ENCODE assay signal across 1 cellular context in the genomic region with DNA sequence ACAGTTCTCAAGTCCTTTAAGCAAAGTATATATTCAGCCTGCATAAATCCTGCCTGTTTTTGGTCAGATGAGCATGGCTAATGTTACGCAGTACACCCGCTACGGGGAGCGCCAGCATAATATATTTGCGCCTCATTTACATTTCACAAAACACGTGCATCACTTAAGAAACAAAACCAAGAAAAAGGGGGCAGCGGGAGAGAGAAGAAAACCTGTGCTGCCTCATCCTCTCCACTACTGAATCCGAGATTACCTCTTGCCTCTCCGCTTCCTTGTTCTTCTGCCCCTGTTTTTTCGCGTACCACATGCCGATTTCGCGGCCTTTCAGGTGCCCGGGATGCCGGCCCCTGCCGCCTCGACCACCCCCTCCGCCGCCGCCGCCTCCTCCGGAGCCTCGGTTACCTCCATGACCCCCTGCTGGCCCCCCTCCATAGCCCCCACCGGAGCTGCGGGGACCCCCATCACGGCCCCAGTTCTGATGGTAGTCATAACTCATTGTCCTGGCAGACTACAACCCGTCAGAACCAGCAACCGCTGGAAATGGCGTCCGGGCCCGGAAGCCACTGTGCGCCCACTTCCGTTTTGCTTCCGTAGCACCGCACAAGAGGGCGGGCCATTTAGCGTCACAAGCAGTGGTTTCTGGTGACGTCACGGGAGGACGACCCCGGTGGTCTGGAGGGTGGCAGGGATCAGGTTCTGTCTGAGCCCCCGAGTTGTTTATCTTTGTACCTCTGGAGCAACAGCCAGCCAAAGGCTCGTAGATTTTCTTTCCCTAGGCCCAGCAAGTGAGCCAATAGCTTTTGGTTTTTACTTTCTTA.
TF ChIP-seq lines count a peak whose summit lies in the region.

A gene with protein sequence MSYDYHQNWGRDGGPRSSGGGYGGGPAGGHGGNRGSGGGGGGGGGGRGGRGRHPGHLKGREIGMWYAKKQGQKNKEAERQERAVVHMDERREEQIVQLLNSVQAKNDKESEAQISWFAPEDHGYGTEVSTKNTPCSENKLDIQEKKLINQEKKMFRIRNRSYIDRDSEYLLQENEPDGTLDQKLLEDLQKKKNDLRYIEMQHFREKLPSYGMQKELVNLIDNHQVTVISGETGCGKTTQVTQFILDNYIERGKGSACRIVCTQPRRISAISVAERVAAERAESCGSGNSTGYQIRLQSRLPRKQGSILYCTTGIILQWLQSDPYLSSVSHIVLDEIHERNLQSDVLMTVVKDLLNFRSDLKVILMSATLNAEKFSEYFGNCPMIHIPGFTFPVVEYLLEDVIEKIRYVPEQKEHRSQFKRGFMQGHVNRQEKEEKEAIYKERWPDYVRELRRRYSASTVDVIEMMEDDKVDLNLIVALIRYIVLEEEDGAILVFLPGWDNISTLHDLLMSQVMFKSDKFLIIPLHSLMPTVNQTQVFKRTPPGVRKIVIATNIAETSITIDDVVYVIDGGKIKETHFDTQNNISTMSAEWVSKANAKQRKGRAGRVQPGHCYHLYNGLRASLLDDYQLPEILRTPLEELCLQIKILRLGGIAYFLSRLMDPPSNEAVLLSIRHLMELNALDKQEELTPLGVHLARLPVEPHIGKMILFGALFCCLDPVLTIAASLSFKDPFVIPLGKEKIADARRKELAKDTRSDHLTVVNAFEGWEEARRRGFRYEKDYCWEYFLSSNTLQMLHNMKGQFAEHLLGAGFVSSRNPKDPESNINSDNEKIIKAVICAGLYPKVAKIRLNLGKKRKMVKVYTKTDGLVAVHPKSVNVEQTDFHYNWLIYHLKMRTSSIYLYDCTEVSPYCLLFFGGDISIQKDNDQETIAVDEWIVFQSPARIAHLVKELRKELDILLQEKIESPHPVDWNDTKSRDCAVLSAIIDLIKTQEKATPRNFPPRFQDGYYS (minus strand): TSS at position 567 of the 818 bp plus-strand sequence. CDS start 71 bp downstream, at position 496.

TF ChIP-seq in HepG2, 621 proteins besides CTCF, POLR2A, EP300 and RAD21 (continued from another document and continues in another):
- peak; percentile 75; the same call in 1 of the 2 replicates for TF ChIP-seq THAP9 (CRISPR knock-in tag; IDR thresholded peaks at IDR 0.05; ENCODE audit: borderline replicate concordance)
- no peak for TF ChIP-seq NFE2L1 (CRISPR knock-in tag; IDR thresholded peaks at IDR 0.05; ENCODE audit: borderline replicate concordance)
- peak; percentile 82 for TF ChIP-seq ZFY (CRISPR knock-in tag; IDR thresholded peaks at IDR 0.05)
- TF ChIP-seq ZNF10 (CRISPR knock-in tag; IDR thresholded peaks at IDR 0.05; ENCODE audit: borderline replicate concordance, low read depth), result no peak
- no peak for TF ChIP-seq ZNF850 (CRISPR knock-in tag; conservative IDR thresholded peaks at IDR 0.05)
- TF ChIP-seq SNAPC2 (CRISPR knock-in tag; IDR thresholded peaks at IDR 0.05), result no peak
- TF ChIP-seq, protein P1, sequence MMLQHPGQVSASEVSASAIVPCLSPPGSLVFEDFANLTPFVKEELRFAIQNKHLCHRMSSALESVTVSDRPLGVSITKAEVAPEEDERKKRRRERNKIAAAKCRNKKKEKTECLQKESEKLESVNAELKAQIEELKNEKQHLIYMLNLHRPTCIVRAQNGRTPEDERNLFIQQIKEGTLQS (CRISPR knock-in tag; IDR thresholded peaks at IDR 0.05), result no peak
- TF ChIP-seq JARID2 (CRISPR knock-in tag; IDR thresholded peaks at IDR 0.05; ENCODE audit: insufficient replicate concordance), result peak; percentile 65
- TF ChIP-seq SP5 (CRISPR knock-in tag; IDR thresholded peaks at IDR 0.05; ENCODE audit: borderline replicate concordance, low read depth), result peak; percentile 61; the same call in 1 of the 2 replicates
- TF ChIP-seq ZNF598 (CRISPR knock-in tag; IDR thresholded peaks at IDR 0.05; ENCODE audit: borderline replicate concordance), result peak; percentile 36; the same call in 1 of the 2 replicates
- TF ChIP-seq PCBP1 (IDR thresholded peaks at IDR 0.05; ENCODE audit: borderline replicate concordance, low read depth, low read length), result no peak
- peak; percentile 81 for TF ChIP-seq NAIF1 (CRISPR knock-in tag; IDR thresholded peaks at IDR 0.05; ENCODE audit: borderline replicate concordance)
- TF ChIP-seq ZMYM3 (CRISPR knock-in tag; IDR thresholded peaks at IDR 0.05), result no peak
- no peak for TF ChIP-seq PHF5A (CRISPR knock-in tag; IDR thresholded peaks at IDR 0.05; ENCODE audit: low read depth, unreplicated experiment)
- TF ChIP-seq YEATS4 (CRISPR knock-in tag; IDR thresholded peaks at IDR 0.05; ENCODE audit: borderline replicate concordance), result peak; percentile 50
- no peak for TF ChIP-seq ZNF747 (CRISPR knock-in tag; IDR thresholded peaks at IDR 0.05; ENCODE audit: borderline replicate concordance)
- peak; percentile 71 for TF ChIP-seq KDM2A (CRISPR knock-in tag; IDR thresholded peaks at IDR 0.05; ENCODE audit: borderline replicate concordance, low read depth)
- TF ChIP-seq MLX (CRISPR knock-in tag; IDR thresholded peaks at IDR 0.05), result no peak
- TF ChIP-seq ZNF441 (CRISPR knock-in tag; IDR thresholded peaks at IDR 0.05; ENCODE audit: borderline replicate concordance), result no peak
- peak; percentile 69 for TF ChIP-seq SP4 (CRISPR knock-in tag; IDR thresholded peaks at IDR 0.05)
- no peak for TF ChIP-seq ZNF251 (CRISPR knock-in tag; IDR thresholded peaks at IDR 0.05)
- no peak for TF ChIP-seq BHLHE40 (IDR thresholded peaks at IDR 0.05; ENCODE audit: low read length)
- TF ChIP-seq AHR (CRISPR knock-in tag; IDR thresholded peaks at IDR 0.05), result no peak
- TF ChIP-seq CENPX (CRISPR knock-in tag; IDR thresholded peaks at IDR 0.05), result no peak
- TF ChIP-seq, protein P2, sequence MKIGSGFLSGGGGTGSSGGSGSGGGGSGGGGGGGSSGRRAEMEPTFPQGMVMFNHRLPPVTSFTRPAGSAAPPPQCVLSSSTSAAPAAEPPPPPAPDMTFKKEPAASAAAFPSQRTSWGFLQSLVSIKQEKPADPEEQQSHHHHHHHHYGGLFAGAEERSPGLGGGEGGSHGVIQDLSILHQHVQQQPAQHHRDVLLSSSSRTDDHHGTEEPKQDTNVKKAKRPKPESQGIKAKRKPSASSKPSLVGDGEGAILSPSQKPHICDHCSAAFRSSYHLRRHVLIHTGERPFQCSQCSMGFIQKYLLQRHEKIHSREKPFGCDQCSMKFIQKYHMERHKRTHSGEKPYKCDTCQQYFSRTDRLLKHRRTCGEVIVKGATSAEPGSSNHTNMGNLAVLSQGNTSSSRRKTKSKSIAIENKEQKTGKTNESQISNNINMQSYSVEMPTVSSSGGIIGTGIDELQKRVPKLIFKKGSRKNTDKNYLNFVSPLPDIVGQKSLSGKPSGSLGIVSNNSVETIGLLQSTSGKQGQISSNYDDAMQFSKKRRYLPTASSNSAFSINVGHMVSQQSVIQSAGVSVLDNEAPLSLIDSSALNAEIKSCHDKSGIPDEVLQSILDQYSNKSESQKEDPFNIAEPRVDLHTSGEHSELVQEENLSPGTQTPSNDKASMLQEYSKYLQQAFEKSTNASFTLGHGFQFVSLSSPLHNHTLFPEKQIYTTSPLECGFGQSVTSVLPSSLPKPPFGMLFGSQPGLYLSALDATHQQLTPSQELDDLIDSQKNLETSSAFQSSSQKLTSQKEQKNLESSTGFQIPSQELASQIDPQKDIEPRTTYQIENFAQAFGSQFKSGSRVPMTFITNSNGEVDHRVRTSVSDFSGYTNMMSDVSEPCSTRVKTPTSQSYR (CRISPR knock-in tag; IDR thresholded peaks at IDR 0.05; ENCODE audit: borderline replicate concordance), result no peak
- TF ChIP-seq KLF15 (CRISPR knock-in tag; IDR thresholded peaks at IDR 0.05; ENCODE audit: borderline replicate concordance), result no peak
- TF ChIP-seq KDM1A (CRISPR knock-in tag; IDR thresholded peaks at IDR 0.05), result no peak; the same call in 1 of the 2 replicates
- no peak for TF ChIP-seq ZNF629 (CRISPR knock-in tag; conservative IDR thresholded peaks at IDR 0.05)
- TF ChIP-seq HDAC2 (CRISPR knock-in tag; IDR thresholded peaks at IDR 0.05), result no peak
- TF ChIP-seq KMT2B (CRISPR knock-in tag; IDR thresholded peaks at IDR 0.05), result peak; percentile 87
- no peak for TF ChIP-seq PHB2 (IDR thresholded peaks at IDR 0.05; ENCODE audit: partially characterized antibody)
- TF ChIP-seq REXO4 (CRISPR knock-in tag; IDR thresholded peaks at IDR 0.05; ENCODE audit: borderline replicate concordance), result no peak
- TF ChIP-seq NFIC (IDR thresholded peaks at IDR 0.05; ENCODE audit: low read length), result peak; percentile 38; the same call in 1 of the 2 replicates
- no peak for TF ChIP-seq ZNF766 (CRISPR knock-in tag; IDR thresholded peaks at IDR 0.05; ENCODE audit: borderline replicate concordance)
- TF ChIP-seq ZNF318 (CRISPR knock-in tag; IDR thresholded peaks at IDR 0.05), result no peak
- no peak for TF ChIP-seq ZBTB34 (CRISPR knock-in tag; IDR thresholded peaks at IDR 0.05)
- TF ChIP-seq ZNF205 (CRISPR knock-in tag; IDR thresholded peaks at IDR 0.05), result no peak
- no peak for TF ChIP-seq DNMT1 (CRISPR knock-in tag; IDR thresholded peaks at IDR 0.05)
- TF ChIP-seq NCOA2 (CRISPR knock-in tag; IDR thresholded peaks at IDR 0.05), result no peak
